Comparison of ENCODE assay signal across 22 cellular contexts in genomic region chr9:129355641-129356040, GRCh38.
"Had no signal": no experiment of that assay in that cellular context is flagged by ENCODE, and none has a peak within 500 bp of the region (broad histone marks: within the 10 kb centered on the region; RNA-seq: fewer than 3 reads in every experiment).

No MANE protein-coding gene starts in this region.

- ATAC-seq: heart left ventricle; left lobe of liver; natural killer cell treated with Interleukin-12 subunit alpha and Interleukin-12 subunit beta and Interleukin-15 and Interleukin-18, amount 100 ng/mL, for 72 hours; stimulated activated naive B cell treated with anti-CD40 and anti-IgM and Interleukin-4, amounts not matched to agents 10 μg/mL and 1 μg/mL and 100 μg/mL, for 72 hours; stimulated activated naive CD8-positive, alpha-beta T cell treated with anti-CD3 and anti-CD28 coated beads, Interleukin-15, amount 100 ng/mL, for 72 hours had no signal

- H3K4me3 ChIP-seq: coronary artery, heart left ventricle, right atrium auricular region, sigmoid colon, skin epidermis, testis had no signal

- H3K27me3 ChIP-seq: right atrium auricular region, testis had no signal

- H3K36me3 ChIP-seq: heart left ventricle, neutrophil, right atrium auricular region, sigmoid colon had no signal

- H3K9me3 ChIP-seq: neutrophil, testis had no signal

- H3K27ac ChIP-seq: coronary artery, heart left ventricle, neutrophil, right atrium auricular region, sigmoid colon, skin epidermis, testis had no signal

- DNase-seq: effector CD4-positive, alpha-beta T cell; endodermal cell; erythroblast; foreskin melanocyte; hypothalamus; mammary epithelial cell; sigmoid colon; stimulated activated CD4-positive, alpha-beta T cell treated with anti-CD3 and anti-CD28 coated beads, Interleukin-2, amount 100 ng/mL, for 24 hours; stimulated activated CD4-positive, alpha-beta T cell treated with anti-CD3 and anti-CD28 coated beads, Interleukin-4, amount 100 ng/mL, for 4 hours; stimulated activated naive B cell treated with anti-CD40 and anti-IgM and Interleukin-4, amounts not matched to agents 10 μg/mL and 1 μg/mL and 100 μg/mL, for 72 hours; stimulated activated naive CD8-positive, alpha-beta T cell treated with anti-CD3 and anti-CD28 coated beads, Interleukin-15, amount 100 ng/mL, for 72 hours; testis; trophoblast cell had no signal

- FAIRE-seq: endothelial cell of umbilical vein, islet of Langerhans had no signal
